ENCODE assay signal across 8 cellular contexts in genomic region chr13:30617315-30618185, GRCh38. TPM values are rescaled to one million over a fixed set of nuclear protein-coding genes. Genes with fewer than 3 reads are reported as not detected.
DNase-seq lines count a peak whose midpoint lies in the region; ATAC-seq and TF ChIP-seq lines count a peak whose summit lies in the region.

USPL1 (plus strand) TSS chr13:30617920; CDS start chr13:30621141, 3,221 bp downstream.

- 0 to 1% (median 1%) methylated on average over 30 to 78 of the region's 78 CpGs for WGBS in adrenal gland, 4 donors
- 0% methylated on average over 76 to 78 of the region's 78 CpGs for WGBS in heart right ventricle, 2 donors

- H3K9me3 ChIP-seq in adrenal gland (replicated peaks in 1 of 3), result no peaks in the 10 kb centered on the region
- H3K9me3 ChIP-seq in heart right ventricle, result no peaks in the 10 kb centered on the region
- no peaks in the 10 kb centered on the region for H3K9me3 ChIP-seq in upper lobe of right lung

- TF ChIP-seq CTCF in GM12873 (IDR thresholded peaks at IDR 0.05; ENCODE audit: insufficient read depth, low read depth, low read length, missing control alignments) (peak; percentile 17), adrenal gland (IDR thresholded peaks at IDR 0.05) (peak; percentile 26 to 88 (median 62)), heart right ventricle (IDR thresholded peaks at IDR 0.05) (peak in 8 of 9 donors; percentile 14 to 47 (median 38)), upper lobe of right lung (IDR thresholded peaks at IDR 0.05) (peak; percentile 33)

- peak; percentile 90 to 92 for TF ChIP-seq POLR2A in adrenal gland (IDR thresholded peaks at IDR 0.05)

- no peaks in the 10 kb centered on the region for H3K27me3 ChIP-seq in adrenal gland
- no peaks in the 10 kb centered on the region for H3K27me3 ChIP-seq in heart right ventricle
- H3K27me3 ChIP-seq in upper lobe of right lung, result no peaks in the 10 kb centered on the region

- peak within 1 kb of the TSS; percentile 24 to 90 (median 70) for H3K4me3 ChIP-seq in adrenal gland
- H3K4me3 ChIP-seq in heart right ventricle, result peak within 1 kb of the TSS; percentile 63 to 91 (median 80)
- H3K4me3 ChIP-seq in upper lobe of right lung, result peak within 1 kb of the TSS; percentile 82

- peak within 1 kb of the TSS; percentile 97 to 100 (median 100) for H3K27ac ChIP-seq in adrenal gland
- H3K27ac ChIP-seq in heart right ventricle, result peak within 1 kb of the TSS; percentile 96 to 100 (median 99)
- peak within 1 kb of the TSS; percentile 98 for H3K27ac ChIP-seq in upper lobe of right lung

- H3K4me1 ChIP-seq in adrenal gland (replicated peaks in 1 of 2) (peaks cover 14 to 32% of the 10 kb centered on the region in 2 donors), heart right ventricle (peaks cover 0 to 44% (median 27%) of the 10 kb centered on the region in 9 donors), upper lobe of right lung (peaks cover 35% of the 10 kb centered on the region)

- ATAC-seq in HG02763 (IDR thresholded peaks at IDR 0.05; ENCODE audit: unreplicated experiment) (peak; percentile 87), heart right ventricle (peak; percentile 95 to 99 (median 97)), upper lobe of right lung (peak; percentile 98)

- DNase-seq in NCI-H1417 treated with DMSO at 0.1 percent for 48 hours (lab: John Stamatoyannopoulos, UW) (peak; percentile 91), SW480 (ENCODE audit: low spot score) (peak; percentile 99), adrenal gland (peak; percentile 98 to 99 (median 99)), heart right ventricle (peak; percentile 98 to 99), posterior cingulate gyrus (peak; percentile 94 to 99 (median 98)), upper lobe of right lung (peak; percentile 99)

- no peaks in the 10 kb centered on the region for H3K36me3 ChIP-seq in adrenal gland (replicated peaks in 1 of 2)
- peaks cover 0 to 18% (median 0%) of the 10 kb centered on the region in 9 donors for H3K36me3 ChIP-seq in heart right ventricle
- H3K36me3 ChIP-seq in upper lobe of right lung, result peaks cover 4% of the 10 kb centered on the region

- intact Hi-C loops in adrenal gland (cut with DNase I) (loop anchor here in 1 of 2 donors (10.0 kb wide), 1 partner anchor 153 kb away; the partner anchor contains the start of gene HMGB1), heart right ventricle (cut with DNase I) (loop anchor here in 8 of 10 donors (1.0 to 10.0 kb wide), 13 partner anchors 43 to 313 kb away; partner anchors contain the start of genes HMGB1 (in 7 of the 8), KATNAL1 (in 4 of the 8) and UBE2L5 (in 1 of the 8)), posterior cingulate gyrus (cut with DNase I) (loop anchor here (1.0 to 5.0 kb wide), 4 partner anchors 57 to 485 kb away; no protein-coding TSS in a partner anchor), upper lobe of right lung (cut with DNase I) (no loop called here)

RNA-seq across cellular contexts. Expression of gene USPL1, which starts in this region (rescaled TPM):
- total RNA-seq in adrenal gland (10 to 100 TPM in 6 of 8 donors, 1 to 10 TPM in 2; 6.3 to 18.7 (median 14.7) TPM), heart right ventricle (10 to 100 TPM in 3 of 10 donors, 1 to 10 TPM in 7; 8.9 to 10.6 (median 9.8) TPM), upper lobe of right lung (13.1 TPM)
- polyA plus RNA-seq in adrenal gland (10 to 100 TPM; 15.4 to 18.5 (median 15.4) TPM), heart right ventricle (1 to 10 TPM; 4.9 to 9.7 TPM)

Comparison
In these comparisons a context has a peak if more than half of its experiments do, and no peak if none do; other contexts are left out.
1. Peak in every context shown above with its lines: DNase-seq, ATAC-seq, H3K4me3 ChIP-seq and H3K27ac ChIP-seq.